Comparison of ENCODE assay signal across 17 cellular contexts in the genomic region with DNA sequence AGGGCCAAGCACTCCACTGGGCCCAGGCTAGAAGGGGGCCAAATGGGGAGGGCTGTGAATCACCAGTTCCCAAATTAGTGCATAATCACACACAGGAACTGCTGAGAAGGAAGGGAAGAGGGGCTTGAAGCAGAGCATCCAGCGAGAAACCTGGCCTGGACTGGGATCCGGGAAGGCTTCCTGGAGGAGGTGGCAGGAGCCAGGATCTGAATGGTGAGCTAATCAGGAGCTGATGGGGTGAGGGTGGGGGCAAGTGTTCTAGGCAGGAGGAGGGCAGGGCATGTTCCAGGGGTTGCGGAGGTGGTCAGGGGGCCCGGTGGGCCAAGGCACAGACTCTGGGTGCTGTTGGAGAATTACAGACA. TPM values are rescaled to one million over a fixed set of nuclear protein-coding genes. Genes with fewer than 3 reads are reported as not detected.
DNase-seq lines count a peak whose midpoint lies in the region; ATAC-seq, FAIRE-seq and TF ChIP-seq lines count a peak whose summit lies in the region.
"Had no signal": no experiment of that assay in that cellular context is flagged by ENCODE, and none has a peak within 500 bp of the region (broad histone marks: within the 10 kb centered on the region; RNA-seq: fewer than 3 reads in every experiment).

No MANE protein-coding gene starts in this region.

- TF ChIP-seq CTCF in activated CD8-positive, alpha-beta T cell treated with anti-CD3 and anti-CD28 coated beads for 36 hours (IDR thresholded peaks at IDR 0.05) = no peak
- no peak for TF ChIP-seq CTCF in esophagus muscularis mucosa (IDR thresholded peaks at IDR 0.05)
- TF ChIP-seq CTCF in nephron (IDR thresholded peaks at IDR 0.05; ENCODE audit: unreplicated experiment in 3 of 3) = no peak
- no peak for TF ChIP-seq CTCF in type B pancreatic cell (conservative IDR thresholded peaks at IDR 0.05)

- H3K4me3 Mint-ChIP-seq in activated CD8-positive, alpha-beta T cell treated with anti-CD3 and anti-CD28 coated beads, Interleukin-2, amount 10 ng/mL, durations not matched to agents 7 days and 5 days = no peak overlapping the region
- H3K4me3 Mint-ChIP-seq in activated CD8-positive, alpha-beta T cell treated with anti-CD3 and anti-CD28 coated beads for 36 hours = no peak overlapping the region
- H3K4me3 Mint-ChIP-seq in nephron (peak overlapping the region in 2 of 3 experiments; percentile 31 to 32), type B pancreatic cell (peak overlapping the region; percentile 71)
- no peak overlapping the region for H3K4me3 Mint-ChIP-seq in activated T-cell treated with anti-CD3 and anti-CD28 coated beads, Interleukin-2, amount 50 U/mL, for 24 hours
- H3K4me3 Mint-ChIP-seq: activated naive CD8-positive, alpha-beta T cell; CD14-positive monocyte had no signal

- intact Hi-C loops in activated CD8-positive, alpha-beta T cell treated with anti-CD3 and anti-CD28 coated beads for 36 hours (cut with micrococcal nuclease) = no loop called here
- intact Hi-C loops in esophagus muscularis mucosa (cut with DNase I) = no loop called here

- no peak overlapping the region for H3K4me3 ChIP-seq in esophagus muscularis mucosa
- H3K4me3 ChIP-seq: gastrocnemius medialis had no signal

- H3K4me1 ChIP-seq in esophagus muscularis mucosa = peaks cover 61 to 81% (median 76%) of the 10 kb centered on the region in 4 donors

- H3K36me3 Mint-ChIP-seq in activated CD8-positive, alpha-beta T cell treated with anti-CD3 and anti-CD28 coated beads, Interleukin-2, amount 10 ng/mL, durations not matched to agents 7 days and 5 days (ENCODE audit: low read depth) = peaks cover 11% of the 10 kb centered on the region
- H3K36me3 Mint-ChIP-seq in activated CD8-positive, alpha-beta T cell treated with anti-CD3 and anti-CD28 coated beads for 36 hours (ENCODE audit: low read depth) = peaks cover 4% of the 10 kb centered on the region
- H3K36me3 Mint-ChIP-seq in nephron (ENCODE audit: low read depth) (peaks cover 11% of the 10 kb centered on the region), type B pancreatic cell (peaks cover 4% of the 10 kb centered on the region)
- H3K36me3 Mint-ChIP-seq in activated T-cell treated with anti-CD3 and anti-CD28 coated beads, Interleukin-2, amount 50 U/mL, for 24 hours (ENCODE audit: low read depth) = peaks cover 13% of the 10 kb centered on the region
- H3K36me3 Mint-ChIP-seq: activated naive CD8-positive, alpha-beta T cell had no signal

- H3K27ac Mint-ChIP-seq in activated CD8-positive, alpha-beta T cell treated with anti-CD3 and anti-CD28 coated beads, Interleukin-2, amount 10 ng/mL, durations not matched to agents 7 days and 5 days = peak overlapping the region; percentile 49
- no peak overlapping the region for H3K27ac Mint-ChIP-seq in activated CD8-positive, alpha-beta T cell treated with anti-CD3 and anti-CD28 coated beads for 36 hours
- H3K27ac Mint-ChIP-seq in nephron (peak overlapping the region; percentile 71 to 88 (median 86)), type B pancreatic cell (peak overlapping the region; percentile 86)
- H3K27ac Mint-ChIP-seq in activated T-cell treated with anti-CD3 and anti-CD28 coated beads, Interleukin-2, amount 50 U/mL, for 24 hours = no peak overlapping the region
- H3K27ac Mint-ChIP-seq: activated naive CD8-positive, alpha-beta T cell had no signal

- POLR2A ChIA-PET in activated CD8-positive, alpha-beta T cell treated with anti-CD3 and anti-CD28 coated beads, Interleukin-2, amount 10 ng/mL, durations not matched to agents 7 days and 5 days (lab: Charles Lee) = interaction anchor here (0.6 to 1.6 kb wide), 2 partner anchors 36 to 88 kb away, joined by 3 to 5 read pairs; no protein-coding TSS in a partner anchor
- POLR2A ChIA-PET in activated CD8-positive, alpha-beta T cell treated with anti-CD3 and anti-CD28 coated beads for 36 hours (lab: Charles Lee) = interaction anchor here (1.0 to 3.0 kb wide), 3 partner anchors 13 to 209 kb away, joined by 3 to 14 read pairs (median 4); no protein-coding TSS in a partner anchor

- no peak for ATAC-seq in activated CD8-positive, alpha-beta T cell treated with anti-CD3 and anti-CD28 coated beads, Interleukin-2, amount 10 ng/mL, durations not matched to agents 7 days and 5 days
- ATAC-seq in activated CD8-positive, alpha-beta T cell treated with anti-CD3 and anti-CD28 coated beads for 36 hours = no peak
- ATAC-seq: gastrocnemius medialis had no signal

- no peak for TF ChIP-seq POLR2A in esophagus muscularis mucosa (IDR thresholded peaks at IDR 0.05; ENCODE audit: low read depth)
- TF ChIP-seq POLR2A in GM12891 (IDR thresholded peaks at IDR 0.05; ENCODE audit: low read depth, low read length) = no peak

- CTCF ChIA-PET in activated CD8-positive, alpha-beta T cell treated with anti-CD3 and anti-CD28 coated beads, Interleukin-2, amount 10 ng/mL, durations not matched to agents 7 days and 5 days (lab: Charles Lee) = interaction anchor here (1.3 kb wide), 1 partner anchor 12 kb away, joined by 4 read pairs; no protein-coding TSS in a partner anchor
- CTCF ChIA-PET in activated CD8-positive, alpha-beta T cell treated with anti-CD3 and anti-CD28 coated beads for 36 hours (lab: Charles Lee) = interaction anchor here (1.7 kb wide), 1 partner anchor 33 kb away, joined by 5 read pairs; no protein-coding TSS in a partner anchor

- no peaks in the 10 kb centered on the region for H3K27me3 Mint-ChIP-seq in activated CD8-positive, alpha-beta T cell treated with anti-CD3 and anti-CD28 coated beads, Interleukin-2, amount 10 ng/mL, durations not matched to agents 7 days and 5 days (ENCODE audit: low read depth)
- no peaks in the 10 kb centered on the region for H3K27me3 Mint-ChIP-seq in activated CD8-positive, alpha-beta T cell treated with anti-CD3 and anti-CD28 coated beads for 36 hours
- H3K27me3 Mint-ChIP-seq in nephron (ENCODE audit: low read depth) (no peaks in the 10 kb centered on the region), type B pancreatic cell (no peaks in the 10 kb centered on the region)
- no peaks in the 10 kb centered on the region for H3K27me3 Mint-ChIP-seq in activated T-cell treated with anti-CD3 and anti-CD28 coated beads, Interleukin-2, amount 50 U/mL, for 24 hours
- H3K27me3 Mint-ChIP-seq: activated naive CD8-positive, alpha-beta T cell had no signal

- H3K36me3 ChIP-seq in esophagus muscularis mucosa = peaks cover 10 to 27% (median 23%) of the 10 kb centered on the region in 4 donors

- peak overlapping the region; percentile 76 to 83 (median 78) for H3K27ac ChIP-seq in esophagus muscularis mucosa (replicated peaks in 1 of 4)
- H3K27ac ChIP-seq: gastrocnemius medialis had no signal

- 90% methylated on average over 4 of the region's 4 CpGs for WGBS in esophagus muscularis mucosa

- FAIRE-seq in GM12891 (lab: Jason Lieb, UNC) = no peak

- no peak for TF ChIP-seq EP300 in esophagus muscularis mucosa (IDR thresholded peaks at IDR 0.05)

- H3K9me3 ChIP-seq in esophagus muscularis mucosa = no peaks in the 10 kb centered on the region
- H3K9me3 ChIP-seq: gastrocnemius medialis had no signal

- no peaks in the 10 kb centered on the region for H3K27me3 ChIP-seq in esophagus muscularis mucosa
- H3K27me3 ChIP-seq: gastrocnemius medialis had no signal

- peaks cover 14% of the 10 kb centered on the region for H3K4me1 Mint-ChIP-seq in activated CD8-positive, alpha-beta T cell treated with anti-CD3 and anti-CD28 coated beads, Interleukin-2, amount 10 ng/mL, durations not matched to agents 7 days and 5 days (ENCODE audit: low read depth)
- peaks cover 6% of the 10 kb centered on the region for H3K4me1 Mint-ChIP-seq in activated CD8-positive, alpha-beta T cell treated with anti-CD3 and anti-CD28 coated beads for 36 hours (ENCODE audit: low read depth)
- H3K4me1 Mint-ChIP-seq in nephron (peaks cover 44% of the 10 kb centered on the region), type B pancreatic cell (ENCODE audit: unreplicated experiment) (peaks cover 34% of the 10 kb centered on the region)
- peaks cover 13% of the 10 kb centered on the region for H3K4me1 Mint-ChIP-seq in activated T-cell treated with anti-CD3 and anti-CD28 coated beads, Interleukin-2, amount 50 U/mL, for 24 hours (ENCODE audit: low read depth)

- no peaks in the 10 kb centered on the region for H3K9me3 Mint-ChIP-seq in activated CD8-positive, alpha-beta T cell treated with anti-CD3 and anti-CD28 coated beads, Interleukin-2, amount 10 ng/mL, durations not matched to agents 7 days and 5 days (ENCODE audit: insufficient read depth)
- H3K9me3 Mint-ChIP-seq in activated CD8-positive, alpha-beta T cell treated with anti-CD3 and anti-CD28 coated beads for 36 hours = no peaks in the 10 kb centered on the region
- H3K9me3 Mint-ChIP-seq in nephron (no peaks in the 10 kb centered on the region), type B pancreatic cell (no peaks in the 10 kb centered on the region)
- no peaks in the 10 kb centered on the region for H3K9me3 Mint-ChIP-seq in activated T-cell treated with anti-CD3 and anti-CD28 coated beads, Interleukin-2, amount 50 U/mL, for 24 hours
- H3K9me3 Mint-ChIP-seq: CD14-positive monocyte had no signal

- no peak for DNase-seq in activated CD8-positive, alpha-beta T cell treated with anti-CD3 and anti-CD28 coated beads, Interleukin-2, amount 10 ng/mL, durations not matched to agents 7 days and 5 days
- no peak for DNase-seq in activated CD8-positive, alpha-beta T cell treated with anti-CD3 and anti-CD28 coated beads for 36 hours
- DNase-seq in esophagus muscularis mucosa (ENCODE audit: extremely low spot score) (no peak), type B pancreatic cell (ENCODE audit: extremely low spot score, unreplicated experiment) (no peak), GM12891 (ENCODE audit: insufficient read length, low spot score) (no peak), NCI-H774 (lab: John Stamatoyannopoulos, UW) (no peak)
- no peak for DNase-seq in activated T-cell treated with anti-CD3 and anti-CD28 coated beads, Interleukin-2, amount 50 U/mL, for 24 hours
- DNase-seq: activated CD4-positive, alpha-beta T cell treated with anti-CD3 and anti-CD28 coated beads for 4 hours; activated T-cell treated with anti-CD3 and anti-CD28 coated beads, Interleukin-2, amount 50 U/mL, for 1 hour; DMS79; gastrocnemius medialis; midbrain; NCI-H146; NCI-H2227 treated with DMSO at 0.1 percent for 48 hours had no signal

TF ChIP-seq in GM12891, 5 proteins besides CTCF, POLR2A, EP300 and RAD21:
- TF ChIP-seq PAX5 (IDR thresholded peaks at IDR 0.05; ENCODE audit: insufficient read depth, low read length, severe bottlenecking) = no peak
- TF ChIP-seq TAF1 (IDR thresholded peaks at IDR 0.05; ENCODE audit: low read depth, low read length) = no peak
- no peak for TF ChIP-seq SPI1 (IDR thresholded peaks at IDR 0.05; ENCODE audit: low read depth, low read length)
- TF ChIP-seq POLR2AphosphoS5 (IDR thresholded peaks at IDR 0.05; ENCODE audit: low read depth, low read length) = no peak
- no peak for TF ChIP-seq POU2F2 (IDR thresholded peaks at IDR 0.05; ENCODE audit: low read depth, low read length)
TF ChIP-seq in GM12891: peak in this region for 0.

RNA-seq across cellular contexts. Expression of a gene that starts 12.6 kb away (rescaled TPM):
- 10 to 100 TPM; 15.0 to 15.7 TPM for total RNA-seq in activated CD8-positive, alpha-beta T cell treated with anti-CD3 and anti-CD28 coated beads, Interleukin-2, amount 10 ng/mL, durations not matched to agents 7 days and 5 days
- 1 to 10 TPM; 6.0 to 6.6 TPM for total RNA-seq in activated CD8-positive, alpha-beta T cell treated with anti-CD3 and anti-CD28 coated beads for 36 hours
- total RNA-seq in esophagus muscularis mucosa (10 to 100 TPM; 11.8 to 25.5 (median 14.3) TPM), type B pancreatic cell (ENCODE audit: low replicate concordance) (22.6 and 41.4 TPM in 2 replicates)
- polyA plus RNA-seq in GM12891 (2012; ENCODE audit: low read depth, missing spikeins) = 0.13 TPM

Comparison
In these comparisons a context has a peak if more than half of its experiments do, and no peak if none do; other contexts are left out.
1. H3K27ac Mint-ChIP-seq: peak in activated CD8-positive, alpha-beta T cell treated with anti-CD3 and anti-CD28 coated beads, Interleukin-2, amount 10 ng/mL, durations not matched to agents 7 days and 5 days (single experiment), nephron (3 of 3) and type B pancreatic cell (single experiment); none in activated CD8-positive, alpha-beta T cell treated with anti-CD3 and anti-CD28 coated beads for 36 hours (single experiment) and activated T-cell treated with anti-CD3 and anti-CD28 coated beads, Interleukin-2, amount 50 U/mL, for 24 hours (single experiment).
2. H3K4me3 Mint-ChIP-seq: peak in nephron (2 of 3) and type B pancreatic cell (single experiment); none in activated CD8-positive, alpha-beta T cell treated with anti-CD3 and anti-CD28 coated beads, Interleukin-2, amount 10 ng/mL, durations not matched to agents 7 days and 5 days (single experiment), activated CD8-positive, alpha-beta T cell treated with anti-CD3 and anti-CD28 coated beads for 36 hours (single experiment) and activated T-cell treated with anti-CD3 and anti-CD28 coated beads, Interleukin-2, amount 50 U/mL, for 24 hours (single experiment).